In the genomic region with DNA sequence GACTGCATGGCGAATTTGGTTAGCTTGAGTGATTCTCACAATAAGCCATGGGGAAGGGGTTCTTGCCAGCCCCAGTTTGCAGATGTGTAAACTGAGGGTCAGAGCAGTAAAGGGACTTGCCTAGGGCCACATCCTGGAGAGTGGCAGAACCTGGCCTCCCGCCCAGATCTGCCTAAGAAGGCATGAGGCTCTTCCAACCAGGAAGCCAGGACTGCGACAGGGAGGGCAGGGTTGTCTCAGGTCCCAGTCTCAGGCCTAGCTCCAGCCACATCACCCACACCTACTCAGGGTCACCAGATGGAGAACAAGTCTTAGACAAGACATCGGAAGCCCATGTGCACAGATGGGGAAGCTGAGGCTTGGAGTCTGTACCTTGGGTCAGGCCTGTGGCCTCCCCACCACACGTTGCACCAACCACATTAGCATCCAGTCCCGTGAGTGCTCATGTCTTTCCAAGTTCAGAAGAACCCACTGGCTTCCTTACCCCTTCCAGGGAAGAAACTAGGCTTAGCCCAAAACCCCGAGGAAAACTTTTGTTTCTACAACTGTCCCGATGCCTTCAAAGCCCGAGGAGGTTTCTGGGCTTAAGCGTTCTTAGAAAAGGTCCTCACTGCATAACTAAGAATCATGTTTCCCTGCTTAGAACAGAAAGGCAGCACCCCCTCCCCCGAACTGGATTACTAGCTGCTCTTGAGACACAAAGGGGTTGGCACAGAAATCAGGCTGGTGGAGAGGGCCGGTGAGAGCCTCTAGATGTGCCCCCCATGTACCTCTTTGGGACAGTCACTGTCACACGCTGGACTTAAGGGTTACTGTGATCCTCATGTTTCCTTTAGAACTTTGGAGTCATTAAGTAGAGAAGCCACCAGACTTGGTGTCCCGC, we compare ENCODE assay signal across 9 cellular contexts. TPM values are rescaled to one million over a fixed set of nuclear protein-coding genes. Genes with fewer than 3 reads are reported as not detected.
DNase-seq lines count a peak whose midpoint lies in the region; ATAC-seq and TF ChIP-seq lines count a peak whose summit lies in the region.
"Had no signal": no experiment of that assay in that cellular context is flagged by ENCODE, and none has a peak within 500 bp of the region (broad histone marks: within the 10 kb centered on the region; RNA-seq: fewer than 3 reads in every experiment).

No MANE protein-coding gene starts in this region.

- TF ChIP-seq CTCF in SK-N-SH (IDR thresholded peaks at IDR 0.05), result no peak

- H3K9ac ChIP-seq in BLaER1 (peak overlapping the region; percentile 73), Karpas-422 (ENCODE audit: low read length) (peak overlapping the region; percentile 90), mucosa of rectum (ENCODE audit: low read depth in 1 of 2, low read length in 2 of 2) (peak overlapping the region; percentile 65 to 81), SK-N-SH (no peak overlapping the region)

- POLR2A ChIA-PET in SK-N-SH (lab: Yijun Ruan, JAX), result no interaction called here

- peak overlapping the region; percentile 98 for H3K4me3 Mint-ChIP-seq in activated naive CD8-positive, alpha-beta T cell treated with anti-CD3 and anti-CD28 coated beads, Interleukin-2, amount 50 U/mL, for 24 hours

- no peaks in the 10 kb centered on the region for H3K9me3 Mint-ChIP-seq in activated naive CD8-positive, alpha-beta T cell treated with anti-CD3 and anti-CD28 coated beads, Interleukin-2, amount 50 U/mL, for 24 hours

- H3F3A ChIP-seq in SK-N-SH (replicated peaks; ENCODE audit: insufficient read depth), result no peaks in the 10 kb centered on the region

- H3K79me2 ChIP-seq in Karpas-422 (ENCODE audit: low read length), result peaks cover 73% of the 10 kb centered on the region
- H3K79me2 ChIP-seq in SK-N-SH (ENCODE audit: insufficient read depth), result no peaks in the 10 kb centered on the region

- no peak for TF ChIP-seq RAD21 in SK-N-SH (IDR thresholded peaks at IDR 0.05; ENCODE audit: low read length)

- DNase-seq in Karpas-422, result peak; percentile 72
- DNase-seq in activated naive CD8-positive, alpha-beta T cell treated with anti-CD3 and anti-CD28 coated beads, Interleukin-2, amount 50 U/mL, for 24 hours, result peak; percentile 39
- no peak for DNase-seq in SK-N-SH
- no peak for DNase-seq in cerebellar nuclear complex (lab: John Stamatoyannopoulos, UW)
- DNase-seq: foreskin keratinocyte had no signal

- H2AFZ ChIP-seq in Karpas-422 (ENCODE audit: low read length) (no peak overlapping the region), SK-N-SH (ENCODE audit: low read depth) (no peak overlapping the region)

- H3K36me3 ChIP-seq in BLaER1 (no peaks in the 10 kb centered on the region), Karpas-422 (ENCODE audit: insufficient read depth, low read length) (no peaks in the 10 kb centered on the region), mucosa of rectum (ENCODE audit: control insufficient read depth in 2 of 2, insufficient read depth in 2 of 2, low read length in 2 of 2) (no peaks in the 10 kb centered on the region), SK-N-SH (replicated peaks in 1 of 2; ENCODE audit: control insufficient read depth in 1 of 2, insufficient read depth in 2 of 2, low read length in 1 of 2) (no peaks in the 10 kb centered on the region)

- H3K4me3 ChIP-seq in BLaER1 (peak overlapping the region; percentile 76), Karpas-422 (ENCODE audit: low read length) (peak overlapping the region; percentile 83), mucosa of rectum (ENCODE audit: low read length in 2 of 2) (peak overlapping the region; percentile 72 to 80), SK-N-SH (ENCODE audit: low read depth in 2 of 2, low read length in 1 of 2) (no peak overlapping the region)

- H3K9me2 ChIP-seq in Karpas-422 (replicated peaks; ENCODE audit: insufficient read depth, low read length) (no peaks in the 10 kb centered on the region), SK-N-SH (no peaks in the 10 kb centered on the region)

- H3K27ac ChIP-seq in BLaER1 (peak overlapping the region; percentile 72), Karpas-422 (ENCODE audit: low read length) (peak overlapping the region; percentile 82), mucosa of rectum (ENCODE audit: low read depth in 2 of 2, low read length in 2 of 2) (peak overlapping the region; percentile 62 to 79), SK-N-SH (ENCODE audit: low read depth in 2 of 2, low read length in 1 of 2) (no peak overlapping the region)
- H3K27ac ChIP-seq: foreskin keratinocyte had no signal

- peaks cover 56% of the 10 kb centered on the region for H3K27me3 ChIP-seq in BLaER1
- H3K27me3 ChIP-seq in Karpas-422 (ENCODE audit: low read length), result no peaks in the 10 kb centered on the region
- peaks cover 7 to 8% of the 10 kb centered on the region in 2 donors for H3K27me3 ChIP-seq in mucosa of rectum (ENCODE audit: control insufficient read depth in 2 of 2, insufficient read depth in 2 of 2, low read length in 2 of 2)
- H3K27me3 ChIP-seq in SK-N-SH (ENCODE audit: insufficient read depth), result no peaks in the 10 kb centered on the region

- H3K27ac Mint-ChIP-seq in activated naive CD8-positive, alpha-beta T cell treated with anti-CD3 and anti-CD28 coated beads, Interleukin-2, amount 50 U/mL, for 24 hours, result peak overlapping the region; percentile 98

- TF ChIP-seq EP300 in SK-N-SH (IDR thresholded peaks at IDR 0.05; ENCODE audit: borderline replicate concordance in 1 of 2, low read depth in 1 of 2, low read length in 1 of 2), result no peak

- peaks cover 85% of the 10 kb centered on the region for H3K4me1 ChIP-seq in BLaER1
- peaks cover 63% of the 10 kb centered on the region for H3K4me1 ChIP-seq in Karpas-422 (ENCODE audit: low read length)
- peaks cover 11% of the 10 kb centered on the region in 2 donors for H3K4me1 ChIP-seq in mucosa of rectum (ENCODE audit: control insufficient read depth in 2 of 2, insufficient read depth in 2 of 2, low read length in 2 of 2)
- H3K4me1 ChIP-seq in SK-N-SH (ENCODE audit: control insufficient read depth in 1 of 2, insufficient read depth in 2 of 2, low read depth in 1 of 2, low read length in 1 of 2), result peaks cover 0 to 4% of the 10 kb centered on the region in 2 experiments; a peak in 1 of 4 replicates
- H3K4me1 ChIP-seq: foreskin keratinocyte had no signal

- H3K27me3 Mint-ChIP-seq in activated naive CD8-positive, alpha-beta T cell treated with anti-CD3 and anti-CD28 coated beads, Interleukin-2, amount 50 U/mL, for 24 hours, result no peaks in the 10 kb centered on the region

- ATAC-seq in activated naive CD8-positive, alpha-beta T cell treated with anti-CD3 and anti-CD28 coated beads, Interleukin-2, amount 50 U/mL, for 24 hours, result no peak
- ATAC-seq in HG03354 (IDR thresholded peaks at IDR 0.05; ENCODE audit: poor library complexity, severe bottlenecking, unreplicated experiment) (no peak), GM21717 (IDR thresholded peaks at IDR 0.05; ENCODE audit: unreplicated experiment) (no peak)
- ATAC-seq: foreskin keratinocyte had no signal

- WGBS in SK-N-SH (ENCODE audit: low lambda C conversion rate), result 86% methylated on average over 11 of the region's 14 CpGs

- H3K9me3 ChIP-seq in BLaER1 (no peaks in the 10 kb centered on the region), Karpas-422 (ENCODE audit: low read length) (no peaks in the 10 kb centered on the region), mucosa of rectum (ENCODE audit: control insufficient read depth in 2 of 2, low read length in 2 of 2) (no peaks in the 10 kb centered on the region), SK-N-SH (no peaks in the 10 kb centered on the region)

- CTCF ChIA-PET in SK-N-SH (lab: Yijun Ruan, JAX), result interaction anchor here (0.8 to 2.5 kb wide), 3 partner anchors 16 to 96 kb away, joined by 3 to 9 read pairs (median 4); a partner anchor contains a TSS

- H3K4me1 Mint-ChIP-seq in activated naive CD8-positive, alpha-beta T cell treated with anti-CD3 and anti-CD28 coated beads, Interleukin-2, amount 50 U/mL, for 24 hours, result peaks cover 47% of the 10 kb centered on the region

- H3K36me3 Mint-ChIP-seq in activated naive CD8-positive, alpha-beta T cell treated with anti-CD3 and anti-CD28 coated beads, Interleukin-2, amount 50 U/mL, for 24 hours (ENCODE audit: low read depth), result peaks cover 38% of the 10 kb centered on the region

- peaks cover 18% of the 10 kb centered on the region for H4K20me1 ChIP-seq in BLaER1
- H4K20me1 ChIP-seq in Karpas-422 (ENCODE audit: insufficient read depth, low read depth, low read length), result no peaks in the 10 kb centered on the region
- no peaks in the 10 kb centered on the region for H4K20me1 ChIP-seq in SK-N-SH (ENCODE audit: insufficient read depth)

- H3K4me2 ChIP-seq in BLaER1, result peak overlapping the region; percentile 96
- H3K4me2 ChIP-seq in Karpas-422 (ENCODE audit: low read depth, low read length, poor library complexity, severe bottlenecking), result peak overlapping the region; percentile 91
- H3K4me2 ChIP-seq in SK-N-SH, result no peak overlapping the region

TF ChIP-seq in SK-N-SH, 30 proteins besides CTCF, POLR2A, EP300 and RAD21 (continues in another document):
- TF ChIP-seq GATA2 (CRISPR knock-in tag; IDR thresholded peaks at IDR 0.05), result no peak
- TF ChIP-seq MXI1 (IDR thresholded peaks at IDR 0.05; ENCODE audit: low read depth, low read length), result no peak
- TF ChIP-seq, protein P1, sequence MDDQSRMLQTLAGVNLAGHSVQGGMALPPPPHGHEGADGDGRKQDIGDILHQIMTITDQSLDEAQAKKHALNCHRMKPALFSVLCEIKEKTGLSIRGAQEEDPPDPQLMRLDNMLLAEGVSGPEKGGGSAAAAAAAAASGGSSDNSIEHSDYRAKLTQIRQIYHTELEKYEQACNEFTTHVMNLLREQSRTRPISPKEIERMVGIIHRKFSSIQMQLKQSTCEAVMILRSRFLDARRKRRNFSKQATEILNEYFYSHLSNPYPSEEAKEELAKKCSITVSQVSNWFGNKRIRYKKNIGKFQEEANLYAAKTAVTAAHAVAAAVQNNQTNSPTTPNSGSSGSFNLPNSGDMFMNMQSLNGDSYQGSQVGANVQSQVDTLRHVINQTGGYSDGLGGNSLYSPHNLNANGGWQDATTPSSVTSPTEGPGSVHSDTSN (IDR thresholded peaks at IDR 0.05), result no peak
- no peak for TF ChIP-seq CHD2 (IDR thresholded peaks at IDR 0.05; ENCODE audit: low read length, partially characterized antibody)
- no peak for TF ChIP-seq TAF1 (IDR thresholded peaks at IDR 0.05; ENCODE audit: borderline replicate concordance, low read depth, low read length)
- no peak for TF ChIP-seq GABPA (IDR thresholded peaks at IDR 0.05; ENCODE audit: low read depth)
- no peak for TF ChIP-seq NRF1 (IDR thresholded peaks at IDR 0.05; ENCODE audit: low read depth, low read length)
- no peak for TF ChIP-seq FOXJ3 (CRISPR knock-in tag; IDR thresholded peaks at IDR 0.05)
- TF ChIP-seq TCF12 (IDR thresholded peaks at IDR 0.05), result no peak

RNA-seq across cellular contexts. Expression of a gene that starts 2.3 kb away (rescaled TPM):
- 31.6 and 43.9 TPM in 2 replicates for total RNA-seq in Karpas-422 (2014; rRNA removed; shearing (Covaris generic); ENCODE audit: low replicate concordance)
- polyA plus RNA-seq in SK-N-SH (2012; rRNA removed), result 1.0 and 1.5 TPM in 2 replicates
- 0.37 and 1.1 TPM in 2 replicates for polyA plus RNA-seq in SK-N-SH (2012; cell fraction: cytosol; rRNA removed)
- 1.00 and 1.3 TPM in 2 replicates for polyA plus RNA-seq in SK-N-SH (2012; cell fraction: nucleus; rRNA removed)

RNA-seq across cellular contexts. Expression of a gene that starts 15.5 kb away (rescaled TPM):
- not detected in 2 replicates for total RNA-seq in Karpas-422 (2014; rRNA removed; shearing (Covaris generic); ENCODE audit: low replicate concordance)
- polyA plus RNA-seq in SK-N-SH (2012; rRNA removed), result 8.6 and 8.8 TPM in 2 replicates
- 4.0 and 6.4 TPM in 2 replicates for polyA plus RNA-seq in SK-N-SH (2012; cell fraction: cytosol; rRNA removed)
- polyA plus RNA-seq in SK-N-SH (2012; cell fraction: nucleus; rRNA removed), result 8.9 and 10.5 TPM in 2 replicates
- total RNA-seq: foreskin keratinocyte had no signal
- polyA plus RNA-seq: foreskin keratinocyte had no signal

Comparison
In these comparisons a context has a peak if more than half of its experiments do, and no peak if none do; other contexts are left out.
1. H3K27ac ChIP-seq: peak in BLaER1 (single experiment), Karpas-422 (single experiment) and mucosa of rectum (2 of 2); none in SK-N-SH (0 of 2).
2. H3K4me3 ChIP-seq: peak in BLaER1 (single experiment), Karpas-422 (single experiment) and mucosa of rectum (2 of 2); none in SK-N-SH (0 of 2).
3. DNase-seq: peak in Karpas-422 (single experiment) and activated naive CD8-positive, alpha-beta T cell treated with anti-CD3 and anti-CD28 coated beads, Interleukin-2, amount 50 U/mL, for 24 hours (single experiment); none in SK-N-SH (single experiment) and cerebellar nuclear complex (0 of 2).